Comparison of ENCODE assay signal across 8 cellular contexts in the genomic region with DNA sequence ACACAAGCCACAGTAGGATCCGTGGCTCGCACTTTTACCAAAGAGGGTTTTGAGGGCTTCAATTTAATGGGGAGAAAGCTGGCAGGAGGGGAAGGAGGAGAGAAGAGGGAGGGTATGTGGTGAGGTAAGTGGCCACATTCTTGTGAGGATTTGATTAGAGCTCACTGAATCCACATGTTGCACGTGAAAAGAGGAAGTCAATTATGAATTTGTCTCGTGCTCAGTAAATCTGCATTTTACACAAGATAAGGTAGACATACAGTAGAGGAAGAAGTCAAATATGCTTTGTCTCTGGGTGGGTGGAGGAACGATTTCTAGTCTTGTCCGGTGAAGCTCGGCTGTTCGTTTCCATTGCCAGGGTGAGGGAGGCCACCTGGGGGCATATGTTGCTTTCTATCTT. TPM values are rescaled to one million over a fixed set of nuclear protein-coding genes. Genes with fewer than 3 reads are reported as not detected.
DNase-seq lines count a peak whose midpoint lies in the region; ATAC-seq and TF ChIP-seq lines count a peak whose summit lies in the region.

No MANE protein-coding gene starts in this region.

- H3K4me1 Mint-ChIP-seq in Calu3 (ENCODE audit: low read depth, unreplicated experiment): peaks cover 15% of the 10 kb centered on the region
- H3K4me1 Mint-ChIP-seq in dendritic cell treated with granulocyte-macrophage colony-stimulating factor and Interleukin-4, amounts not matched to agents 40 ng/mL and 50 ng/mL, for 4 days (ENCODE audit: low read depth): peaks cover 36% of the 10 kb centered on the region
- H3K4me1 Mint-ChIP-seq in neural crest cell: peaks cover 30% of the 10 kb centered on the region

- H3K36me3 Mint-ChIP-seq in Calu3 (ENCODE audit: insufficient read depth, unreplicated experiment) (peaks cover 42% of the 10 kb centered on the region), neural crest cell (ENCODE audit: low read depth) (peaks cover 46% of the 10 kb centered on the region)
- peaks cover 62% of the 10 kb centered on the region for H3K36me3 Mint-ChIP-seq in dendritic cell treated with granulocyte-macrophage colony-stimulating factor and Interleukin-4, amounts not matched to agents 40 ng/mL and 50 ng/mL, for 4 days (ENCODE audit: low read depth)

- intact Hi-C loops in Calu3 (cut with micrococcal nuclease; ENCODE audit: unreplicated experiment): no loop called here
- intact Hi-C loops in dendritic cell treated with granulocyte-macrophage colony-stimulating factor and Interleukin-4, amounts not matched to agents 40 ng/mL and 50 ng/mL, for 4 days (cut with micrococcal nuclease): loop anchor here (5.0 kb wide), 1 partner anchor 34 kb away; the partner anchor contains the start of gene ZFP3

- DNase-seq in Calu3: no peak
- peak; percentile 69 for DNase-seq in NCI-H748 (lab: John Stamatoyannopoulos, UW; ENCODE audit: unreplicated experiment)
- no peak for DNase-seq in neural crest cell (ENCODE audit: low read depth, low spot score)
- no peak for DNase-seq in stimulated activated CD4-positive, alpha-beta T cell treated with anti-CD3 and anti-CD28 coated beads, Interleukin-4, amount 100 ng/mL, for 4 hours
- DNase-seq in foreskin melanocyte: no peak
- no peak for DNase-seq in hypothalamus (lab: John Stamatoyannopoulos, UW)

- H3K27ac Mint-ChIP-seq in Calu3 (ENCODE audit: unreplicated experiment) (no peak overlapping the region), neural crest cell (ENCODE audit: unreplicated experiment) (peak overlapping the region; percentile 97)
- H3K27ac Mint-ChIP-seq in dendritic cell treated with granulocyte-macrophage colony-stimulating factor and Interleukin-4, amounts not matched to agents 40 ng/mL and 50 ng/mL, for 4 days: peak overlapping the region; percentile 94

- no TSS peak for BruUV-seq in Calu3 (replicated peaks; lab: Mats Ljungman, UMichigan)

- no peak for ATAC-seq in GM21528 (IDR thresholded peaks at IDR 0.05; ENCODE audit: low FRiP score, unreplicated experiment)

- H3K9me3 Mint-ChIP-seq in Calu3 (ENCODE audit: low read depth, unreplicated experiment): peaks cover 16% of the 10 kb centered on the region
- H3K9me3 Mint-ChIP-seq in dendritic cell treated with granulocyte-macrophage colony-stimulating factor and Interleukin-4, amounts not matched to agents 40 ng/mL and 50 ng/mL, for 4 days: peaks cover 36% of the 10 kb centered on the region
- H3K9me3 Mint-ChIP-seq in neural crest cell: peaks cover 2% of the 10 kb centered on the region

- CTCF ChIA-PET in Calu3 (lab: Charles Lee): interaction anchor here (0.6 kb wide), 1 partner anchor 75 kb away, joined by 4 read pairs; no protein-coding TSS in a partner anchor

- H3K4me3 Mint-ChIP-seq in Calu3 (ENCODE audit: low read depth, unreplicated experiment): peak overlapping the region; percentile 75
- peak overlapping the region; percentile 90 for H3K4me3 Mint-ChIP-seq in dendritic cell treated with granulocyte-macrophage colony-stimulating factor and Interleukin-4, amounts not matched to agents 40 ng/mL and 50 ng/mL, for 4 days
- H3K4me3 Mint-ChIP-seq in neural crest cell: peak overlapping the region; percentile 97

- H3K27me3 Mint-ChIP-seq in Calu3 (ENCODE audit: unreplicated experiment) (no peaks in the 10 kb centered on the region), neural crest cell (ENCODE audit: low read depth) (no peaks in the 10 kb centered on the region)
- peaks cover 17% of the 10 kb centered on the region for H3K27me3 Mint-ChIP-seq in dendritic cell treated with granulocyte-macrophage colony-stimulating factor and Interleukin-4, amounts not matched to agents 40 ng/mL and 50 ng/mL, for 4 days

- TF ChIP-seq CTCF in Calu3 (IDR thresholded peaks at IDR 0.05; ENCODE audit: unreplicated experiment): no peak
- no peak for TF ChIP-seq CTCF in neural crest cell (conservative IDR thresholded peaks at IDR 0.05)

RNA-seq across cellular contexts. Expression of gene ZNF232, which starts 0.9 kb away (rescaled TPM):
- total RNA-seq in Calu3 (2022) (7.1 and 8.4 TPM in 2 replicates), neural crest cell (41.9 and 43.9 TPM in 2 replicates)

RNA-seq across cellular contexts. Expression of gene USP6, which starts 5.0 kb away (rescaled TPM):
- total RNA-seq in Calu3 (2022) (not detected in 2 replicates), neural crest cell (0.26 and 0.30 TPM in 2 replicates)

RNA-seq across cellular contexts. Expression of gene ZFP3, which starts 32.5 kb away (rescaled TPM):
- not detected in 2 replicates for total RNA-seq in Calu3 (2022)
- 0.11 and 0.12 TPM in 2 replicates for total RNA-seq in neural crest cell
